Comparison of ENCODE assay signal across 17 cellular contexts in genomic region chr1:16720403-16721223, GRCh38. TPM values are rescaled to one million over a fixed set of nuclear protein-coding genes. Genes with fewer than 3 reads are reported as not detected.
DNase-seq lines count a peak whose midpoint lies in the region; ATAC-seq, FAIRE-seq and TF ChIP-seq lines count a peak whose summit lies in the region.
"Had no signal": no experiment of that assay in that cellular context is flagged by ENCODE, and none has a peak within 500 bp of the region (broad histone marks: within the 10 kb centered on the region; RNA-seq: fewer than 3 reads in every experiment).

No MANE protein-coding gene starts in this region.

- H3K4me3 ChIP-seq in right cardiac atrium (ENCODE audit: low read length) = no peak overlapping the region
- no peak overlapping the region for H3K4me3 ChIP-seq in heart right ventricle
- no peak overlapping the region for H3K4me3 ChIP-seq in K562
- no peak overlapping the region for H3K4me3 ChIP-seq in mucosa of descending colon
- H3K4me3 ChIP-seq: body of pancreas had no signal

- H4K20me1 ChIP-seq in K562 (replicated peaks; ENCODE audit: control insufficient read depth, insufficient read depth, low read length) = no peaks in the 10 kb centered on the region

- no peak for TF ChIP-seq EP300 in K562 (IDR thresholded peaks at IDR 0.05; ENCODE audit: low read length)

- no peak for TF ChIP-seq CTCF in heart right ventricle (IDR thresholded peaks at IDR 0.05)
- peak in 1 of 3 experiments; percentile 1; a peak in 1 of 6 replicates for TF ChIP-seq CTCF in K562 (IDR thresholded peaks at IDR 0.05 in 2 of 3, conservative IDR thresholded peaks at IDR 0.05 in 1 of 3; ENCODE audit: insufficient read depth in 2 of 3, low read depth in 1 of 3, low read length in 3 of 3)
- no peak for TF ChIP-seq CTCF in mucosa of descending colon (IDR thresholded peaks at IDR 0.05)

- H3K27me3 ChIP-seq in right cardiac atrium (ENCODE audit: control insufficient read depth, insufficient read depth) = no peaks in the 10 kb centered on the region
- H3K27me3 ChIP-seq in heart right ventricle = peaks cover 0 to 74% (median 51%) of the 10 kb centered on the region in 7 donors
- H3K27me3 ChIP-seq in K562 (ENCODE audit: control insufficient read depth in 2 of 2, insufficient read depth in 2 of 2, low read length in 2 of 2) = no peaks in the 10 kb centered on the region; a peak in 2 of 5 replicates
- H3K27me3 ChIP-seq: body of pancreas had no signal

- POLR2A ChIA-PET in K562 (lab: Yijun Ruan, JAX) = interaction anchor here (0.6 kb wide), 1 partner anchor 1052 kb away, joined by 3 read pairs; no protein-coding TSS in a partner anchor

- in situ Hi-C loops in K562 (cut with MboI) = loop anchor here (10.0 kb wide), 1 partner anchor 176 kb away; no protein-coding TSS in a partner anchor

- FAIRE-seq in K562 (lab: Jason Lieb, UNC) = no peak
- FAIRE-seq: endometrium, GM18507 had no signal

- 81% methylated on average over 10 of the region's 10 CpGs for whole genome bisulfite sequencing in right cardiac atrium
- WGBS in heart right ventricle, 2 donors = 83 to 90% methylated on average over 10 of the region's 10 CpGs
- 41% methylated on average over 10 of the region's 10 CpGs for WGBS in K562 (ENCODE audit: insufficient coverage, low coverage, missing lambda C conversion rate)

- no TSS peak for BruUV-seq in K562 (replicated peaks; lab: Mats Ljungman, UMichigan)

- no peaks in the 10 kb centered on the region for H3K36me3 ChIP-seq in heart right ventricle
- H3K36me3 ChIP-seq in K562 (ENCODE audit: control insufficient read depth, insufficient read depth, low read length) = no peaks in the 10 kb centered on the region
- no peaks in the 10 kb centered on the region for H3K36me3 ChIP-seq in mucosa of descending colon (ENCODE audit: low read depth)

- DNase-seq in right cardiac atrium = peak in 2 of 3 donors; percentile 13 to 40
- DNase-seq in heart right ventricle = no peak
- peak; percentile 15 to 38 (median 20) for DNase-seq in K562 (ENCODE audit: extremely low read depth in 1 of 4, low spot score in 3 of 4)
- DNase-seq in mucosa of descending colon = peak in 1 of 3 donors; percentile 45
- DNase-seq in C1 segment of cervical spinal cord (lab: John Stamatoyannopoulos, UW) = no peak
- DNase-seq: hypothalamus; Kasumi-1; mesenchymal stem cell; NCI-H187; stimulated activated CD4-positive, alpha-beta T cell treated with anti-CD3 and anti-CD28 coated beads, Interleukin-2, amount 100 ng/mL, for 48 hours; stimulated activated naive CD4-positive, alpha-beta T cell treated with Interleukin-2 at 50 U/mL for 16 hours had no signal

- H3K4me1 ChIP-seq in right cardiac atrium (ENCODE audit: control insufficient read depth, insufficient read depth, low read length) (no peaks in the 10 kb centered on the region), heart right ventricle (peaks cover 0 to 7% (median 0%) of the 10 kb centered on the region in 9 donors), K562 (replicated peaks in 1 of 2; ENCODE audit: control insufficient read depth in 2 of 2, insufficient read depth in 2 of 2, low read length in 2 of 2) (peaks cover 10 to 47% of the 10 kb centered on the region in 2 experiments; a peak in 4 of 5 replicates), mucosa of descending colon (ENCODE audit: low read depth) (no peaks in the 10 kb centered on the region)

- no peaks in the 10 kb centered on the region for H3K79me2 ChIP-seq in K562 (ENCODE audit: control insufficient read depth, insufficient read depth, low read length)

- H3K27ac ChIP-seq in right cardiac atrium (ENCODE audit: low read length) (no peak overlapping the region), heart right ventricle (no peak overlapping the region), K562 (ENCODE audit: extremely low read depth, low read depth, low read length) (no peak overlapping the region)
- H3K27ac ChIP-seq: body of pancreas had no signal

- H2AFZ ChIP-seq in K562 (ENCODE audit: low read depth, low read length) = peak overlapping the region; percentile 24; the same call in 1 of the 2 replicates

- H3K9me3 ChIP-seq in right cardiac atrium (ENCODE audit: control insufficient read depth, low read length) (no peaks in the 10 kb centered on the region), heart right ventricle (no peaks in the 10 kb centered on the region), K562 (replicated peaks; ENCODE audit: control insufficient read depth, insufficient read depth, low read depth, low read length) (no peaks in the 10 kb centered on the region), mucosa of descending colon (no peaks in the 10 kb centered on the region)
- H3K9me3 ChIP-seq: body of pancreas had no signal

- ATAC-seq in right cardiac atrium (no peak), heart right ventricle (no peak), K562 (peak; percentile 23; the same call in 2 of the 3 replicates), mucosa of descending colon (peak; percentile 52), HG02763 (IDR thresholded peaks at IDR 0.05; ENCODE audit: unreplicated experiment) (no peak), GM21825 (IDR thresholded peaks at IDR 0.05; ENCODE audit: unreplicated experiment) (no peak), GM18907 (IDR thresholded peaks at IDR 0.05; ENCODE audit: unreplicated experiment) (no peak)
- ATAC-seq: body of pancreas had no signal

- intact Hi-C loops in right cardiac atrium (cut with DNase I) = no loop called here
- intact Hi-C loops in heart right ventricle (cut with DNase I) = no loop called here
- intact Hi-C loops in K562 (cut with micrococcal nuclease) = no loop called here
- intact Hi-C loops in mucosa of descending colon (cut with DNase I, micrococcal nuclease) = no loop called here

- peak overlapping the region in 1 of 2 experiments; percentile 46; a peak in 1 of 4 replicates for H3K9ac ChIP-seq in K562 (ENCODE audit: insufficient read depth in 1 of 2, low read depth in 2 of 2, low read length in 2 of 2)

- no peak for TF ChIP-seq POLR2A in K562 (conservative IDR thresholded peaks at IDR 0.05)

- CTCF ChIA-PET in K562 (lab: Yijun Ruan, JAX; ENCODE audit: low intra/inter-chr PET ratio) = interaction anchor here (0.6 kb wide), 1 partner anchor 96 kb away, joined by 3 read pairs; no protein-coding TSS in a partner anchor

- no peak for TF ChIP-seq RAD21 in K562 (CRISPR knock-in tag; conservative IDR thresholded peaks at IDR 0.05 in 1 of 2, IDR thresholded peaks at IDR 0.05 in 1 of 2)

- H3K9me1 ChIP-seq in K562 (ENCODE audit: control insufficient read depth, insufficient read depth, low read length) = no peaks in the 10 kb centered on the region

- H3K4me2 ChIP-seq in K562 (ENCODE audit: insufficient read depth, low read length) = no peak overlapping the region

TF ChIP-seq in K562, 482 proteins besides CTCF, POLR2A, EP300 and RAD21 (continues in another document):
- 0 out of 2 replicates have a peak, but pooled peaks have one; percentile 32 for TF ChIP-seq CTBP1 (IDR thresholded peaks at IDR 0.05; ENCODE audit: borderline replicate concordance)

RNA-seq across cellular contexts. Expression of gene RNU1-4, which starts 19.7 kb away (rescaled TPM):
- total RNA-seq in right cardiac atrium = 1,000 to 10,000 TPM; 3,675 to 8,578 (median 7,073) TPM
- polyA plus RNA-seq in right cardiac atrium = not detected
- 1,000 to 10,000 TPM in 8 of 10 donors, 100 to 1,000 TPM in 2; 635 to 5,242 (median 1,949) TPM for total RNA-seq in heart right ventricle
- not detected for polyA plus RNA-seq in heart right ventricle
- under 0.01 TPM in 2 replicates for total RNA-seq in K562 (2011; cell fraction: chromatin; rRNA removed; ENCODE audit: low replicate concordance)
- under 0.01 and 21,200 TPM in 2 replicates for total RNA-seq in K562 (2011; cell fraction: nucleolus; rRNA removed)
- total RNA-seq in K562 (2011; cell fraction: nucleoplasm; rRNA removed) = under 0.01 and 24,158 TPM in 2 replicates
- under 0.01 TPM in 2 replicates for total RNA-seq in K562 (2014; rRNA removed)
- 28,565 and 32,823 TPM in 2 replicates for total RNA-seq in K562 (2014; rRNA removed; fragmentation: Illumina TruSeq; extraction: Trizol)
- total RNA-seq in K562 (2015; rRNA removed; fragmentation: Illumina TruSeq; extraction: Trizol) = 20,456 and 27,045 TPM in 2 replicates
- 2,231 and 2,538 TPM in 2 replicates for total RNA-seq in K562 (2021)
- polyA plus RNA-seq in K562 (2011; rRNA removed) = 83.9 TPM in 1 of 2 replicates, not detected in the other
- under 0.01 TPM in 1 of 2 replicates, not detected in the other for polyA plus RNA-seq in K562 (2011; cell fraction: cytosol; rRNA removed)
- polyA plus RNA-seq in K562 (2011; cell fraction: nucleus; rRNA removed) = under 0.01 and 1,424 TPM in 2 replicates
- 25.1 TPM in 1 of 2 replicates, not detected in the other for polyA plus RNA-seq in K562 (2012)
- not detected in 2 replicates for polyA plus RNA-seq in K562 (2014; fragmentation: Illumina TruSeq; extraction: Trizol)
- polyA plus RNA-seq in K562 (2014; fragmentation: Nextera tagmentation; extraction: Ambion mirVana) = 1 to 10 TPM in 1 of 2 experiments, not detected in 1; 3.0 TPM
- not detected in 2 replicates for polyA plus RNA-seq in K562 (2014; rRNA removed)
- polyA minus RNA-seq in K562 (2011; rRNA and poly(A)+ RNA removed) = 10,756 and 20,531 TPM in 2 replicates
- 58,964 and 66,171 TPM in 2 replicates for polyA minus RNA-seq in K562 (2011; cell fraction: cytosol; rRNA and poly(A)+ RNA removed)
- polyA minus RNA-seq in K562 (2011; cell fraction: nucleus; rRNA and poly(A)+ RNA removed) = 66,769 and 85,880 TPM in 2 replicates
- 1,000 to 10,000 TPM; 2,195 to 6,222 (median 2,378) TPM for total RNA-seq in mucosa of descending colon

RNA-seq across cellular contexts. Expression of gene RNU1-3, which starts 53.9 kb away (rescaled TPM):
- total RNA-seq in right cardiac atrium (1,000 to 10,000 TPM; 3,675 to 8,578 (median 7,073) TPM), heart right ventricle (1,000 to 10,000 TPM in 8 of 10 donors, 100 to 1,000 TPM in 2; 635 to 5,242 (median 1,949) TPM), K562 (2014; rRNA removed) (under 0.01 TPM in 2 replicates), K562 (2014; rRNA removed; fragmentation: Illumina TruSeq; extraction: Trizol) (28,565 and 32,823 TPM in 2 replicates), K562 (2015; rRNA removed; fragmentation: Illumina TruSeq; extraction: Trizol) (20,456 and 27,045 TPM in 2 replicates), K562 (2021) (2,231 and 2,538 TPM in 2 replicates), mucosa of descending colon (1,000 to 10,000 TPM; 2,195 to 6,222 (median 2,378) TPM)
- polyA plus RNA-seq in right cardiac atrium (not detected), heart right ventricle (not detected), K562 (2011; rRNA removed) (83.9 TPM in 1 of 2 replicates, not detected in the other), K562 (2014; fragmentation: Illumina TruSeq; extraction: Trizol) (not detected in 2 replicates), K562 (2014; fragmentation: Nextera tagmentation; extraction: Ambion mirVana) (1 to 10 TPM in 1 of 2 experiments, not detected in 1; 3.0 TPM), K562 (2014; rRNA removed) (not detected in 2 replicates)
- under 0.01 TPM in 2 replicates for total RNA-seq in K562 (2011; cell fraction: chromatin; rRNA removed; ENCODE audit: low replicate concordance)
- total RNA-seq in K562 (2011; cell fraction: nucleolus; rRNA removed) = under 0.01 and 21,200 TPM in 2 replicates
- total RNA-seq in K562 (2011; cell fraction: nucleoplasm; rRNA removed) = under 0.01 and 24,158 TPM in 2 replicates
- under 0.01 TPM in 1 of 2 replicates, not detected in the other for polyA plus RNA-seq in K562 (2011; cell fraction: cytosol; rRNA removed)
- under 0.01 and 1,424 TPM in 2 replicates for polyA plus RNA-seq in K562 (2011; cell fraction: nucleus; rRNA removed)
- polyA plus RNA-seq in K562 (2012) = 25.1 TPM in 1 of 2 replicates, not detected in the other
- 10,756 and 20,531 TPM in 2 replicates for polyA minus RNA-seq in K562 (2011; rRNA and poly(A)+ RNA removed)
- polyA minus RNA-seq in K562 (2011; cell fraction: cytosol; rRNA and poly(A)+ RNA removed) = 58,964 and 66,171 TPM in 2 replicates
- polyA minus RNA-seq in K562 (2011; cell fraction: nucleus; rRNA and poly(A)+ RNA removed) = 66,769 and 85,880 TPM in 2 replicates

Comparison
In these comparisons a context has a peak if more than half of its experiments do, and no peak if none do; other contexts are left out.
1. DNase-seq: peak in right cardiac atrium (2 of 3) and K562 (4 of 4); none in heart right ventricle (0 of 2) and C1 segment of cervical spinal cord (0 of 14).
2. ATAC-seq: peak in K562 (single experiment) and mucosa of descending colon (single experiment); none in right cardiac atrium (0 of 2), heart right ventricle (0 of 8), HG02763 (single experiment), GM21825 (single experiment) and GM18907 (single experiment).